ENCODE assay signal across 13 cellular contexts in the genomic region with DNA sequence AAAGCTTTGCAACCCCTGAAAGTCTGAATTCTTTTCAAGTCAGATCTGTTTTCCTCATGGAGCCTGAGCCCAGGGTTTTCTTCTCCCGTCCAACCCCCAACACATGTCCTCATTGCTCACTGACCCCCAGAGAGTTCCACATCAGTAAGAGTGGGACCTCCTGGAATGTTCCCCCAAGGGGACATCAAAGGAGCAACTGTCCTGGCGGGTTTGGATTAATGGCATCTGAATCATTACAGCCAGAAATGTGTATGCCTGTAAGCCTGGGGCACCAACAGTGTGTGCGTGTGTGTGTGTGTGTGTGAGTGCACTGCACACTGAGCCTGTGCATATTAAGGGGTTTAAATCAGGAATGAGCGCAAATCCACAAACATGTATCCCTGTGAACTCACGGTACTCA.
DNase-seq lines count a peak whose midpoint lies in the region; TF ChIP-seq lines count a peak whose summit lies in the region.
"Had no signal": no experiment of that assay in that cellular context is flagged by ENCODE, and none has a peak within 500 bp of the region (broad histone marks: within the 10 kb centered on the region; RNA-seq: fewer than 3 reads in every experiment).

No MANE protein-coding gene starts in this region.

- DNase-seq in AG10803 (ENCODE audit: low read depth): peak; percentile 26
- DNase-seq in Daoy (ENCODE audit: low read depth): peak; percentile 20
- peak; percentile 26 for DNase-seq in astrocyte of the hippocampus (ENCODE audit: low read depth, low spot score)
- DNase-seq in retina: peak; percentile 46
- no peak for DNase-seq in SIG-M5 treated with dmso at 0.1 percent for 504 hours (lab: John Stamatoyannopoulos, UW; ENCODE audit: unreplicated experiment)
- DNase-seq in NCI-H2081 treated with DMSO at 0.1 percent for 48 hours (lab: John Stamatoyannopoulos, UW): no peak
- no peak for DNase-seq in AG08396 (ENCODE audit: low spot score)
- DNase-seq: ACHN; BE2C; Caco-2; CD8-positive, alpha-beta memory T cell; DND-41; HCEC 1CT had no signal

- no peak overlapping the region for H3K4me3 ChIP-seq in AG10803 (ENCODE audit: low read length)

- TF ChIP-seq CTCF in AG10803 (conservative IDR thresholded peaks at IDR 0.05; ENCODE audit: low read length): no peak

Comparison
In these comparisons a context has a peak if more than half of its experiments do, and no peak if none do; other contexts are left out.
1. DNase-seq: peak in AG10803 (single experiment), Daoy (single experiment), astrocyte of the hippocampus (single experiment) and retina (single experiment); none in SIG-M5 treated with dmso at 0.1 percent for 504 hours (single experiment), NCI-H2081 treated with DMSO at 0.1 percent for 48 hours (single experiment) and AG08396 (single experiment).